Comparison of ENCODE assay signal across 19 cellular contexts in the genomic region with DNA sequence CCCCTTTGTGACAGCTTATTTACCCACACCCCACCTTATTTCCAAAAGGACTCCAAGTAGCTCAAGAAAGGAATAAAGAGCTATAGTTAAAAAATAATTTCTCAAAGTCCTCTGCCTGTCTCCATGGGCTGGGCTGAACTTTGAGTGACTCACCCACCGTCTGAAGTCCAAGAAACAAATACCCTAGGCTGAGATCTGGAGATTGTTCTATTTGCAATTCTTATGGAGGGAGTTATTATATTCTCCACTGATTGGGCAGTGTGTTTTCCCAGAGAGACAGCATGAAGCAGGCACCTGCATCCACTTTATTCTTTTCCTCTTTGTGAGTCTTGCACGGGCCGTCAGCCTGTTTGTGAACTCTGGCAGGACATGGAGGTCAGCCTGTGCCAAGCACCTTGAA.
"Had no signal": no experiment of that assay in that cellular context is flagged by ENCODE, and none has a peak within 500 bp of the region (broad histone marks: within the 10 kb centered on the region; RNA-seq: fewer than 3 reads in every experiment).

No MANE protein-coding gene starts in this region.

- H3K27ac ChIP-seq: coronary artery, foreskin keratinocyte, heart right ventricle, left lung, right lobe of liver, SK-N-MC, spleen had no signal

- H3K4me3 ChIP-seq: coronary artery, heart right ventricle, left lung, mucosa of descending colon, right lobe of liver, SK-N-MC, spleen had no signal

- FAIRE-seq: endothelial cell of umbilical vein had no signal

- H3K4me1 ChIP-seq: foreskin keratinocyte, heart right ventricle, left lung, right lobe of liver, spleen had no signal

- H3K27me3 ChIP-seq: foreskin keratinocyte, left lung, right lobe of liver, spleen had no signal

- H3K36me3 ChIP-seq: heart right ventricle, left lung, right lobe of liver, spleen had no signal

- H3K9me3 ChIP-seq: left lung, right lobe of liver had no signal

- DNase-seq: activated CD4-positive, alpha-beta T cell treated with anti-CD3 and anti-CD28 coated beads, Interleukin-2, amount 50 U/mL, for 1 hour; activated naive CD4-positive, alpha-beta T cell; activated naive CD8-positive, alpha-beta T cell treated with anti-CD3 and anti-CD28 coated beads, Interleukin-2, amount 10 ng/mL, durations not matched to agents 7 days and 5 days; activated T-cell treated with anti-CD3 and anti-CD28 coated beads for 4 hours; aorta; effector CD8-positive, alpha-beta T cell; foreskin keratinocyte; heart right ventricle; islet precursor cell; left lung; mammary epithelial cell; mucosa of descending colon; naive thymus-derived CD4-positive, alpha-beta T cell; right lobe of liver; spleen had no signal

- ATAC-seq: activated CD4-positive, CD25-positive, alpha-beta regulatory T cell treated with anti-CD3 and anti-CD28 coated beads, Interleukin-2, amount 50 U/mL, for 24 hours; foreskin keratinocyte; heart right ventricle; left lung; mucosa of descending colon; naive thymus-derived CD4-positive, alpha-beta T cell; right lobe of liver had no signal
